Comparison of ENCODE assay signal across 6 cellular contexts in genomic region chr12:123671876-123672275, GRCh38. TPM values are rescaled to one million over a fixed set of nuclear protein-coding genes. Genes with fewer than 3 reads are reported as not detected.
DNase-seq lines count a peak whose midpoint lies in the region; ATAC-seq and TF ChIP-seq lines count a peak whose summit lies in the region.

No MANE protein-coding gene starts in this region.

- H3K9me3 ChIP-seq in Panc1 (ENCODE audit: control insufficient read depth, insufficient read depth, low read depth, low read length): no peaks in the 10 kb centered on the region
- no peaks in the 10 kb centered on the region for H3K9me3 ChIP-seq in iPS-20b (ENCODE audit: insufficient read depth, low read depth, low read length)

- ATAC-seq in Panc1 (no peak), HG03378 (IDR thresholded peaks at IDR 0.05; ENCODE audit: unreplicated experiment) (no peak)

- no peak overlapping the region for H3K9ac ChIP-seq in iPS-20b (ENCODE audit: low read depth, low read length)

- POLR2A ChIA-PET in AG04449 (lab: Yijun Ruan, JAX): interaction anchor here (0.9 kb wide), 1 partner anchor 11 kb away, joined by 6 read pairs; no protein-coding TSS in a partner anchor
- POLR2A ChIA-PET in Panc1 (lab: Charles Lee): no interaction called here

- H3K27ac ChIP-seq in Panc1 (ENCODE audit: low read length) (no peak overlapping the region; the same call in 1 of the 2 replicates), iPS-20b (ENCODE audit: low read length) (no peak overlapping the region)

- BruUV-seq in Panc1 (replicated peaks; lab: Mats Ljungman, UMichigan): no TSS peak

- no peaks in the 10 kb centered on the region for H3K36me3 ChIP-seq in Panc1 (ENCODE audit: control insufficient read depth, insufficient read depth, low read length)
- H3K36me3 ChIP-seq in iPS-20b (ENCODE audit: insufficient read depth, low read depth, low read length): no peaks in the 10 kb centered on the region

- H3K4me3 ChIP-seq in AG04449 (ENCODE audit: low read depth, low read length) (peak overlapping the region; percentile 83), Panc1 (ENCODE audit: low read depth in 2 of 2, low read length in 2 of 2) (peak overlapping the region; percentile 87 to 90), iPS-20b (ENCODE audit: low read length) (peak overlapping the region; percentile 75)

- CTCF ChIA-PET in AG04449 (lab: Yijun Ruan, JAX) (no interaction called here), Panc1 (lab: Charles Lee) (no interaction called here)

- DNase-seq in AG04449 (ENCODE audit: low read depth, low spot score) (no peak), Panc1 (ENCODE audit: low read depth, low spot score) (no peak), dedifferentiated amniotic fluid mesenchymal stem cell (ENCODE audit: extremely low spot score) (no peak), OCI-M2 (lab: John Stamatoyannopoulos, UW; ENCODE audit: unreplicated experiment) (no peak)

- H3K27me3 ChIP-seq in Panc1 (ENCODE audit: control insufficient read depth, insufficient read depth, low read length): no peaks in the 10 kb centered on the region
- H3K27me3 ChIP-seq in iPS-20b (ENCODE audit: insufficient read depth, low read length): no peaks in the 10 kb centered on the region

- H3K4me1 ChIP-seq in Panc1 (ENCODE audit: control insufficient read depth, insufficient read depth, low read length) (peaks cover 10% of the 10 kb centered on the region; the same call in 1 of the 2 replicates), iPS-20b (ENCODE audit: insufficient read depth, low read length) (no peaks in the 10 kb centered on the region)

- in situ Hi-C loops in Panc1 (cut with HindIII; ENCODE audit: low pct_unique_long_range_greater_than_20kb, low sequenced_read_pairs): no loop called here

- TF ChIP-seq CTCF in AG04449 (IDR thresholded peaks at IDR 0.05; ENCODE audit: insufficient read depth, low read length, missing control alignments) (no peak), Panc1 (IDR thresholded peaks at IDR 0.05) (no peak)

- intact Hi-C loops in Panc1 (cut with micrococcal nuclease; ENCODE audit: unreplicated experiment): no loop called here

RNA-seq across cellular contexts. Expression of gene TCTN2, which starts 1.0 kb away (rescaled TPM):
- total RNA-seq in Panc1 (2021; ENCODE audit: unreplicated experiment): 14.7 TPM
- 16.7 TPM for polyA plus RNA-seq in Panc1 (2012; ENCODE audit: insufficient read length)

RNA-seq across cellular contexts. Expression of gene GTF2H3, which starts 38.2 kb away (rescaled TPM):
- 40.7 TPM for total RNA-seq in Panc1 (2021; ENCODE audit: unreplicated experiment)
- 21.7 TPM for polyA plus RNA-seq in Panc1 (2012; ENCODE audit: insufficient read length)

RNA-seq across cellular contexts. Expression of gene EIF2B1, which starts 38.4 kb away (rescaled TPM):
- 49.4 TPM for total RNA-seq in Panc1 (2021; ENCODE audit: unreplicated experiment)
- polyA plus RNA-seq in Panc1 (2012; ENCODE audit: insufficient read length): 40.8 TPM

RNA-seq across cellular contexts. Expression of gene ATP6V0A2, which starts 40.3 kb away (rescaled TPM):
- 35.2 TPM for total RNA-seq in Panc1 (2021; ENCODE audit: unreplicated experiment)
- 20.9 TPM for polyA plus RNA-seq in Panc1 (2012; ENCODE audit: insufficient read length)
